1 cellular context compared by ENCODE assay signal in genomic region chr7:157010588-157011332, GRCh38.
A peak's percentile ranks its signal among the peaks of the same experiment; 100 is the strongest.
TF ChIP-seq lines count a peak whose summit lies in the region.

MNX1 (minus strand) TSS chr7:157010663; CDS start chr7:157010350, 313 bp downstream.

TF ChIP-seq in HepG2, 621 proteins besides CTCF, POLR2A, EP300 and RAD21 (continued from another document and continues in another):
- no peak for TF ChIP-seq ZNF318 (CRISPR knock-in tag; IDR thresholded peaks at IDR 0.05)
- no peak for TF ChIP-seq ZNF672 (CRISPR knock-in tag; IDR thresholded peaks at IDR 0.05)
- no peak for TF ChIP-seq THAP11 (CRISPR knock-in tag; IDR thresholded peaks at IDR 0.05)
- no peak for TF ChIP-seq ZNF207 (IDR thresholded peaks at IDR 0.05; ENCODE audit: borderline replicate concordance)
- no peak for TF ChIP-seq ADNP (CRISPR knock-in tag; IDR thresholded peaks at IDR 0.05)
- TF ChIP-seq HCFC1 (IDR thresholded peaks at IDR 0.05; ENCODE audit: low read depth, low read length), result no peak
- no peak for TF ChIP-seq PBX2 (CRISPR knock-in tag; IDR thresholded peaks at IDR 0.05)
- no peak for TF ChIP-seq FOXK2 (IDR thresholded peaks at IDR 0.05)
- no peak for TF ChIP-seq ZNF780A (CRISPR knock-in tag; IDR thresholded peaks at IDR 0.05)
- TF ChIP-seq ZNF136 (CRISPR knock-in tag; IDR thresholded peaks at IDR 0.05; ENCODE audit: low read depth), result no peak
- peak; percentile 8; the same call in 1 of the 2 replicates for TF ChIP-seq KMT2A (CRISPR knock-in tag; IDR thresholded peaks at IDR 0.05)
- TF ChIP-seq LBX2 (CRISPR knock-in tag; IDR thresholded peaks at IDR 0.05; ENCODE audit: borderline replicate concordance), result no peak
- no peak for TF ChIP-seq ZNF251 (CRISPR knock-in tag; IDR thresholded peaks at IDR 0.05)
- TF ChIP-seq RFX1 (IDR thresholded peaks at IDR 0.05), result no peak
- no peak for TF ChIP-seq CENPT (CRISPR knock-in tag; IDR thresholded peaks at IDR 0.05; ENCODE audit: low read depth)
- TF ChIP-seq EEA1 (CRISPR knock-in tag; IDR thresholded peaks at IDR 0.05; ENCODE audit: borderline replicate concordance), result no peak
- TF ChIP-seq ZMYM2 (CRISPR knock-in tag; IDR thresholded peaks at IDR 0.05), result peak; percentile 61; the same call in 1 of the 2 replicates
- TF ChIP-seq ZBTB26 (CRISPR knock-in tag; IDR thresholded peaks at IDR 0.05; ENCODE audit: borderline replicate concordance), result no peak
- TF ChIP-seq ZNF460 (CRISPR knock-in tag; IDR thresholded peaks at IDR 0.05; ENCODE audit: borderline replicate concordance), result no peak
- TF ChIP-seq ISL2 (CRISPR knock-in tag; IDR thresholded peaks at IDR 0.05), result 0 out of 2 replicates have a peak, but pooled peaks have one; percentile 28
- TF ChIP-seq HOMEZ (CRISPR knock-in tag; IDR thresholded peaks at IDR 0.05; ENCODE audit: low read depth), result no peak
- no peak for TF ChIP-seq ZNF580 (CRISPR knock-in tag; IDR thresholded peaks at IDR 0.05; ENCODE audit: borderline replicate concordance, low read depth)
- no peak for TF ChIP-seq ZNF143 (CRISPR knock-in tag; IDR thresholded peaks at IDR 0.05)
- TF ChIP-seq SRSF1 (optimal IDR thresholded peaks at IDR 0.05; ENCODE audit: low read depth, low read length), result peak; percentile 60
- no peak for TF ChIP-seq CEBPB (IDR thresholded peaks at IDR 0.05; ENCODE audit: borderline replicate concordance, low read depth, low read length)
- 0 out of 2 replicates have a peak, but pooled peaks have one; percentile 30 for TF ChIP-seq ZNF570 (CRISPR knock-in tag; IDR thresholded peaks at IDR 0.05; ENCODE audit: borderline replicate concordance)
- TF ChIP-seq ZFAT (CRISPR knock-in tag; conservative IDR thresholded peaks at IDR 0.05), result no peak
- TF ChIP-seq ZNF598 (CRISPR knock-in tag; IDR thresholded peaks at IDR 0.05; ENCODE audit: borderline replicate concordance), result no peak
- TF ChIP-seq SNAI1 (CRISPR knock-in tag; IDR thresholded peaks at IDR 0.05; ENCODE audit: borderline replicate concordance), result no peak
- TF ChIP-seq SKIL (CRISPR knock-in tag; IDR thresholded peaks at IDR 0.05; ENCODE audit: borderline replicate concordance), result no peak
- TF ChIP-seq NBN (conservative IDR thresholded peaks at IDR 0.05), result no peak
- TF ChIP-seq TCF7L2 (IDR thresholded peaks at IDR 0.05; ENCODE audit: low read depth, low read length), result no peak
- TF ChIP-seq PHF5A (CRISPR knock-in tag; IDR thresholded peaks at IDR 0.05; ENCODE audit: low read depth, unreplicated experiment), result no peak
- no peak for TF ChIP-seq ZNF280D (CRISPR knock-in tag; IDR thresholded peaks at IDR 0.05)
- TF ChIP-seq KDM3A (CRISPR knock-in tag; IDR thresholded peaks at IDR 0.05; ENCODE audit: low read depth), result no peak
- no peak for TF ChIP-seq SRY (CRISPR knock-in tag; IDR thresholded peaks at IDR 0.05)
- no peak for TF ChIP-seq MAFF (IDR thresholded peaks at IDR 0.05; ENCODE audit: low read depth, low read length)
- TF ChIP-seq SIX1 (CRISPR knock-in tag; IDR thresholded peaks at IDR 0.05; ENCODE audit: borderline replicate concordance), result no peak
- TF ChIP-seq ZNF253 (CRISPR knock-in tag; IDR thresholded peaks at IDR 0.05; ENCODE audit: borderline replicate concordance), result no peak
- TF ChIP-seq NPAS2 (CRISPR knock-in tag; IDR thresholded peaks at IDR 0.05; ENCODE audit: borderline replicate concordance), result no peak
- TF ChIP-seq ZFY (CRISPR knock-in tag; IDR thresholded peaks at IDR 0.05), result peak; percentile 69
- TF ChIP-seq NFE2 (CRISPR knock-in tag; IDR thresholded peaks at IDR 0.05), result no peak
- TF ChIP-seq FOXK1 (CRISPR knock-in tag; IDR thresholded peaks at IDR 0.05; ENCODE audit: borderline replicate concordance, low read depth), result no peak
- no peak for TF ChIP-seq ZNF256 (CRISPR knock-in tag; conservative IDR thresholded peaks at IDR 0.05)
- no peak for TF ChIP-seq E2F2 (CRISPR knock-in tag; IDR thresholded peaks at IDR 0.05; ENCODE audit: borderline replicate concordance)
- no peak for TF ChIP-seq MZF1 (CRISPR knock-in tag; IDR thresholded peaks at IDR 0.05; ENCODE audit: borderline replicate concordance)
- peak; percentile 48; the same call in 1 of the 2 replicates for TF ChIP-seq ZNF670 (CRISPR knock-in tag; IDR thresholded peaks at IDR 0.05; ENCODE audit: borderline replicate concordance)
- TF ChIP-seq PHF8 (CRISPR knock-in tag; IDR thresholded peaks at IDR 0.05), result peak; percentile 47
